Comparison of ENCODE assay signal across 14 cellular contexts in genomic region chr7:80905334-80905733, GRCh38. TPM values are rescaled to one million over a fixed set of nuclear protein-coding genes. Genes with fewer than 3 reads are reported as not detected.
DNase-seq lines count a peak whose midpoint lies in the region; ATAC-seq and TF ChIP-seq lines count a peak whose summit lies in the region.
"Had no signal": no experiment of that assay in that cellular context is flagged by ENCODE, and none has a peak within 500 bp of the region (broad histone marks: within the 10 kb centered on the region; RNA-seq: fewer than 3 reads in every experiment).

No MANE protein-coding gene starts in this region.

- no peaks in the 10 kb centered on the region for H3K27me3 ChIP-seq in Panc1 (ENCODE audit: control insufficient read depth, insufficient read depth, low read length)
- no peaks in the 10 kb centered on the region for H3K27me3 ChIP-seq in smooth muscle cell (ENCODE audit: low read depth)
- H3K27me3 ChIP-seq in spleen (replicated peaks in 1 of 7), result no peaks in the 10 kb centered on the region
- H3K27me3 ChIP-seq: BLaER1 treated with 17β-estradiol and CSF1 and Interleukin-3, amounts not matched to agents 10 nM and 100 nM had no signal

- H3K36me3 ChIP-seq in HEK293 (ENCODE audit: control insufficient read depth in 2 of 2, insufficient read depth in 1 of 2, low read length in 2 of 2) (no peaks in the 10 kb centered on the region), Panc1 (ENCODE audit: control insufficient read depth, insufficient read depth, low read length) (peaks cover 13% of the 10 kb centered on the region), smooth muscle cell (ENCODE audit: low read depth) (no peaks in the 10 kb centered on the region), spleen (no peaks in the 10 kb centered on the region)
- H3K36me3 ChIP-seq: BLaER1 treated with 17β-estradiol and CSF1 and Interleukin-3, amounts not matched to agents 10 nM and 100 nM had no signal

- H3F3A ChIP-seq in smooth muscle cell (ENCODE audit: low read depth), result no peaks in the 10 kb centered on the region

- H3K9me3 ChIP-seq in HEK293 (ENCODE audit: control insufficient read depth, insufficient read depth, low read depth, low read length) (no peaks in the 10 kb centered on the region), Panc1 (ENCODE audit: control insufficient read depth, insufficient read depth, low read depth, low read length) (no peaks in the 10 kb centered on the region), smooth muscle cell (replicated peaks; ENCODE audit: low read depth) (no peaks in the 10 kb centered on the region), spleen (no peaks in the 10 kb centered on the region)
- H3K9me3 ChIP-seq: BLaER1 treated with 17β-estradiol and CSF1 and Interleukin-3, amounts not matched to agents 10 nM and 100 nM had no signal

- H3K4me2 ChIP-seq in smooth muscle cell, result peak overlapping the region; percentile 12
- H3K4me2 ChIP-seq: BLaER1 treated with 17β-estradiol and CSF1 and Interleukin-3, amounts not matched to agents 10 nM and 100 nM had no signal

- no peak for ATAC-seq in Panc1
- ATAC-seq in activated CD8-positive, alpha-beta T cell treated with anti-CD3 and anti-CD28 coated beads, Interleukin-2, amount 10 ng/mL, durations not matched to agents 7 days and 5 days, result no peak

- peaks cover 4% of the 10 kb centered on the region for H3K79me2 ChIP-seq in smooth muscle cell (ENCODE audit: low read depth)

- TF ChIP-seq CTCF in HEK293 (tag by site-specific recombination; IDR thresholded peaks at IDR 0.05) (no peak), Panc1 (IDR thresholded peaks at IDR 0.05) (no peak), smooth muscle cell (IDR thresholded peaks at IDR 0.05; ENCODE audit: borderline replicate concordance, insufficient read depth, poor library complexity, severe bottlenecking) (no peak), spleen (IDR thresholded peaks at IDR 0.05 in 8 of 11, conservative IDR thresholded peaks at IDR 0.05 in 3 of 11) (no peak), nephron progenitor cell (IDR thresholded peaks at IDR 0.05) (no peak)

- no peak for DNase-seq in Panc1 (ENCODE audit: low read depth, low spot score)
- no peak for DNase-seq in epithelial cell of prostate (ENCODE audit: low read depth, low spot score)
- DNase-seq in smooth muscle cell (lab: John Stamatoyannopoulos, UW; ENCODE audit: unreplicated experiment), result no peak
- no peak for DNase-seq in spleen
- DNase-seq in activated CD8-positive, alpha-beta T cell treated with anti-CD3 and anti-CD28 coated beads, Interleukin-2, amount 10 ng/mL, durations not matched to agents 7 days and 5 days, result no peak
- DNase-seq in nephron progenitor cell, result no peak
- DNase-seq: H7, Kasumi-1, NCI-H1436, NCI-H2081 treated with DMSO at 0.1 percent for 48 hours, SIG-M5, SW 1271 had no signal

- TF ChIP-seq POLR2A in spleen (IDR thresholded peaks at IDR 0.05), result no peak

- POLR2A ChIA-PET in HEK293 (lab: Yijun Ruan, JAX) (interaction anchor here (0.6 kb wide), 1 partner anchor 14 kb away, joined by 3 read pairs; the partner anchor contains the start of gene SEMA3C), Panc1 (lab: Charles Lee) (interaction anchor here (0.7 kb wide), 1 partner anchor 22 kb away, joined by 3 read pairs; no protein-coding TSS in a partner anchor)
- POLR2A ChIA-PET in activated CD8-positive, alpha-beta T cell treated with anti-CD3 and anti-CD28 coated beads, Interleukin-2, amount 10 ng/mL, durations not matched to agents 7 days and 5 days (lab: Charles Lee), result no interaction called here

- H3K4me3 ChIP-seq in HEK293 (ENCODE audit: low read depth, low read length), result no peak overlapping the region
- no peak overlapping the region for H3K4me3 ChIP-seq in Panc1 (ENCODE audit: low read depth in 2 of 2, low read length in 2 of 2)
- H3K4me3 ChIP-seq in smooth muscle cell, result no peak overlapping the region
- no peak overlapping the region for H3K4me3 ChIP-seq in spleen
- H3K4me3 ChIP-seq: BLaER1 treated with 17β-estradiol and CSF1 and Interleukin-3, amounts not matched to agents 10 nM and 100 nM had no signal

- CTCF ChIA-PET in HEK293 (lab: Yijun Ruan, JAX), result no interaction called here
- CTCF ChIA-PET in Panc1 (lab: Charles Lee), result interaction anchor here (0.6 to 0.8 kb wide), 2 partner anchors 35 to 137 kb away, joined by 3 to 8 read pairs; no protein-coding TSS in a partner anchor
- CTCF ChIA-PET in activated CD8-positive, alpha-beta T cell treated with anti-CD3 and anti-CD28 coated beads, Interleukin-2, amount 10 ng/mL, durations not matched to agents 7 days and 5 days (lab: Charles Lee), result no interaction called here

- H3K27ac ChIP-seq in HEK293 (ENCODE audit: extremely low read depth, low read depth, low read length) (no peak overlapping the region), Panc1 (ENCODE audit: low read length) (peak overlapping the region; percentile 87), epithelial cell of prostate (peak overlapping the region; percentile 62), smooth muscle cell (ENCODE audit: low read depth) (no peak overlapping the region), spleen (no peak overlapping the region)
- H3K27ac ChIP-seq: BLaER1 treated with 17β-estradiol and CSF1 and Interleukin-3, amounts not matched to agents 10 nM and 100 nM had no signal

- no peak overlapping the region for H3K27ac Mint-ChIP-seq in activated CD8-positive, alpha-beta T cell treated with anti-CD3 and anti-CD28 coated beads, Interleukin-2, amount 10 ng/mL, durations not matched to agents 7 days and 5 days
- H3K27ac Mint-ChIP-seq in nephron progenitor cell, result no peak overlapping the region

- H3K9me3 Mint-ChIP-seq in activated CD8-positive, alpha-beta T cell treated with anti-CD3 and anti-CD28 coated beads, Interleukin-2, amount 10 ng/mL, durations not matched to agents 7 days and 5 days (ENCODE audit: insufficient read depth), result no peaks in the 10 kb centered on the region
- no peaks in the 10 kb centered on the region for H3K9me3 Mint-ChIP-seq in nephron progenitor cell

- no peaks in the 10 kb centered on the region for H4K20me1 ChIP-seq in smooth muscle cell (ENCODE audit: low read depth)
- H4K20me1 ChIP-seq: BLaER1 treated with 17β-estradiol and CSF1 and Interleukin-3, amounts not matched to agents 10 nM and 100 nM had no signal

- intact Hi-C loops in Panc1 (cut with micrococcal nuclease; ENCODE audit: unreplicated experiment), result no loop called here
- intact Hi-C loops in spleen (cut with DNase I; ENCODE audit: low total_unique reads), result no loop called here

- peaks cover 18% of the 10 kb centered on the region for H3K4me1 ChIP-seq in HEK293 (ENCODE audit: control insufficient read depth, insufficient read depth, low read length)
- peaks cover 86% of the 10 kb centered on the region for H3K4me1 ChIP-seq in Panc1 (ENCODE audit: control insufficient read depth, insufficient read depth, low read length)
- peaks cover 3% of the 10 kb centered on the region for H3K4me1 ChIP-seq in smooth muscle cell (ENCODE audit: low read depth)
- no peaks in the 10 kb centered on the region for H3K4me1 ChIP-seq in spleen

- no peak overlapping the region for H3K9ac ChIP-seq in smooth muscle cell (ENCODE audit: low read depth)
- H3K9ac ChIP-seq: BLaER1 treated with 17β-estradiol and CSF1 and Interleukin-3, amounts not matched to agents 10 nM and 100 nM had no signal

- no peaks in the 10 kb centered on the region for H3K36me3 Mint-ChIP-seq in activated CD8-positive, alpha-beta T cell treated with anti-CD3 and anti-CD28 coated beads, Interleukin-2, amount 10 ng/mL, durations not matched to agents 7 days and 5 days (ENCODE audit: low read depth)
- peaks cover 37% of the 10 kb centered on the region for H3K36me3 Mint-ChIP-seq in nephron progenitor cell (ENCODE audit: low read depth)

- in situ Hi-C loops in Panc1 (cut with HindIII; ENCODE audit: low pct_unique_long_range_greater_than_20kb, low sequenced_read_pairs), result no loop called here

- H3K4me3 Mint-ChIP-seq in activated CD8-positive, alpha-beta T cell treated with anti-CD3 and anti-CD28 coated beads, Interleukin-2, amount 10 ng/mL, durations not matched to agents 7 days and 5 days, result no peak overlapping the region
- H3K4me3 Mint-ChIP-seq in nephron progenitor cell, result no peak overlapping the region

- H3K27me3 Mint-ChIP-seq in activated CD8-positive, alpha-beta T cell treated with anti-CD3 and anti-CD28 coated beads, Interleukin-2, amount 10 ng/mL, durations not matched to agents 7 days and 5 days (ENCODE audit: low read depth), result no peaks in the 10 kb centered on the region
- no peaks in the 10 kb centered on the region for H3K27me3 Mint-ChIP-seq in nephron progenitor cell (ENCODE audit: low read depth, poor library complexity)

- 8% methylated on average over 3 of the region's 3 CpGs for WGBS in smooth muscle cell (ENCODE audit: low lambda C conversion rate)
- 61 to 76% (median 75%) methylated on average over 3 of the region's 3 CpGs for WGBS in spleen, 5 donors

- no TSS peak for BruUV-seq in Panc1 (replicated peaks; lab: Mats Ljungman, UMichigan)

- H3K4me1 Mint-ChIP-seq in activated CD8-positive, alpha-beta T cell treated with anti-CD3 and anti-CD28 coated beads, Interleukin-2, amount 10 ng/mL, durations not matched to agents 7 days and 5 days (ENCODE audit: low read depth), result no peaks in the 10 kb centered on the region
- peaks cover 36% of the 10 kb centered on the region for H3K4me1 Mint-ChIP-seq in nephron progenitor cell

- H2AFZ ChIP-seq in smooth muscle cell (ENCODE audit: low read depth), result no peak overlapping the region

TF ChIP-seq in HEK293, 187 proteins besides CTCF, POLR2A, EP300 and RAD21 (continues in another document):
- TF ChIP-seq ZNF335 (tag by site-specific recombination; conservative IDR thresholded peaks at IDR 0.05) (0 out of 2 replicates have a peak, but pooled peaks have one; percentile 18), PRDM1 (tag by site-specific recombination; IDR thresholded peaks at IDR 0.05) (0 out of 2 replicates have a peak, but pooled peaks have one; percentile 10), KLF7 (tag by site-specific recombination; IDR thresholded peaks at IDR 0.05; ENCODE audit: borderline replicate concordance) (no peak)

RNA-seq across cellular contexts. Expression of gene SEMA3C, which starts 13.5 kb away (rescaled TPM):
- total RNA-seq in Panc1 (2021; ENCODE audit: unreplicated experiment) (232 TPM), smooth muscle cell (280 and 295 TPM in 2 replicates), spleen (10 to 100 TPM in 6 of 7 donors, 1 to 10 TPM in 1; 5.9 to 53.7 (median 17.4) TPM)
- 166 TPM for polyA plus RNA-seq in Panc1 (2012; ENCODE audit: insufficient read length)
- polyA plus RNA-seq in smooth muscle cell (20.6 and 94.4 TPM in 2 replicates), spleen (1 to 10 TPM; 1.1 to 2.5 (median 1.8) TPM)
- total RNA-seq in activated CD8-positive, alpha-beta T cell treated with anti-CD3 and anti-CD28 coated beads, Interleukin-2, amount 10 ng/mL, durations not matched to agents 7 days and 5 days, result not detected

Comparison
In these comparisons a context has a peak if more than half of its experiments do, and no peak if none do; other contexts are left out.
1. H3K27ac ChIP-seq: peak in Panc1 (single experiment) and epithelial cell of prostate (single experiment); none in HEK293 (single experiment), smooth muscle cell (single experiment) and spleen (0 of 8).
2. RNA of gene SEMA3C, which starts 13.5 kb away (total RNA-seq): 280 to 295 TPM in smooth muscle cell, 232 TPM in Panc1 (single experiment) and 5.9 to 53.7 TPM in spleen; not detected in activated CD8-positive, alpha-beta T cell treated with anti-CD3 and anti-CD28 coated beads, Interleukin-2, amount 10 ng/mL, durations not matched to agents 7 days and 5 days; every median in the first group is over 4 times any median in the second.